Comparison of ENCODE assay signal across 15 cellular contexts in the genomic region with DNA sequence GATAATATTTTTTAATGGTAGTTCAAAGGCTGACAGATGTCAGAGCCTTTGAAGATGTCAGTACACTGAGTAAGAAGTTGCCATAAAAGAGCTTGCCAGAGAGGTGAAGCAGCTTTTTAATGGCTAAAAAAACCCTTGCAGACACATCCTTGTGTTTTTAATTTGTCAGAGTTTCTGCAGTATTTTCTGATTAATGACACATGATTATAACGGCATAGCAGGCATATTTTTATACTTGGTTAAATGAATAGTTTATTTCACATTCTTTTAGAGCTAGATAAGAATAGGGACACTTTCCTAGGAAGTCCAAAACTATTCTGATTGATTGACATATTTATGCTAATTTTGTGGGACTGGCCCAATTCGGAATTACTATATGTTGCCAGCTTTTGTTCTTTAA.
"Had no signal": no experiment of that assay in that cellular context is flagged by ENCODE, and none has a peak within 500 bp of the region (broad histone marks: within the 10 kb centered on the region; RNA-seq: fewer than 3 reads in every experiment).

No MANE protein-coding gene starts in this region.

- H3K27me3 ChIP-seq: body of pancreas, foreskin keratinocyte, pancreas, thyroid gland, vagina had no signal

- ATAC-seq: activated naive CD8-positive, alpha-beta T cell treated with anti-CD3 and anti-CD28 coated beads, Interleukin-2, amount 50 U/mL, for 24 hours; body of pancreas had no signal

- H3K4me3 ChIP-seq: body of pancreas, left ventricle myocardium inferior, pancreas, thyroid gland, vagina had no signal

- H3K36me3 ChIP-seq: left ventricle myocardium inferior, pancreas, thyroid gland, vagina had no signal

- H3K27ac ChIP-seq: body of pancreas, left ventricle myocardium inferior, pancreas, thyroid gland, vagina had no signal

- DNase-seq: activated CD4-positive, alpha-beta T cell treated with anti-CD3 and anti-CD28 coated beads, Interleukin-2, amount 10 ng/mL, durations not matched to agents 24 days and 14 days; activated naive CD4-positive, alpha-beta T cell; activated naive CD8-positive, alpha-beta T cell treated with anti-CD3 and anti-CD28 coated beads, Interleukin-2, amount 50 U/mL, for 24 hours; body of pancreas; cortex of kidney; effector CD8-positive, alpha-beta T cell; kidney; left ventricle myocardium inferior; mesendoderm; pancreas; stimulated activated CD4-positive, alpha-beta T cell treated with anti-CD3 and anti-CD28 coated beads, Interleukin-4, amount 100 ng/mL, for 4 hours; T-helper 1 cell; thyroid gland had no signal

- H3K9me3 ChIP-seq: body of pancreas, left ventricle myocardium inferior, pancreas, thyroid gland, vagina had no signal

- H3K4me1 ChIP-seq: body of pancreas, left ventricle myocardium inferior, pancreas, thyroid gland had no signal
